In genomic region chr7:30285531-30286284, GRCh38 we compare ENCODE assay signal across 8 cellular contexts. TPM values are rescaled to one million over a fixed set of nuclear protein-coding genes. Genes with fewer than 3 reads are reported as not detected.
DNase-seq lines count a peak whose midpoint lies in the region; TF ChIP-seq lines count a peak whose summit lies in the region.

No MANE protein-coding gene starts in this region.

- no peak overlapping the region for H3K14ac ChIP-seq in H9 (ENCODE audit: insufficient read depth, low read length)

- H3K27me3 ChIP-seq in H9 (ENCODE audit: insufficient read depth, low read length) (no peaks in the 10 kb centered on the region), ectodermal cell (ENCODE audit: control insufficient read depth, insufficient read depth, low read length, poor library complexity, severe bottlenecking) (no peaks in the 10 kb centered on the region)

- DNase-seq in GM04503 (ENCODE audit: low read depth) (peak; percentile 19), H9 (peak; percentile 46), MV-4-11 (lab: John Stamatoyannopoulos, UW) (peak; percentile 93), COR-L47 (lab: John Stamatoyannopoulos, UW) (no peak)
- DNase-seq in activated CD4-positive, alpha-beta T cell treated with anti-CD3 and anti-CD28 coated beads, Interleukin-2, amount 50 U/mL, for 1 hour = peak; percentile 44
- DNase-seq in stimulated activated CD8-positive, alpha-beta memory T cell treated with anti-CD3 and anti-CD28 coated beads, Interleukin-4, amount 100 ng/mL, for 24 hours (ENCODE audit: low read depth) = peak; percentile 34

- H3K23me2 ChIP-seq in H9 (ENCODE audit: insufficient read length, low read depth, low read length, poor library complexity, severe bottlenecking) = peaks cover 3% of the 10 kb centered on the region

- H3K4me3 ChIP-seq in ectodermal cell (ENCODE audit: insufficient read depth, low read depth, low read length) (peak overlapping the region; percentile 79), mesodermal cell (ENCODE audit: extremely low read depth, insufficient read depth, low read length, poor library complexity, severe bottlenecking) (peak overlapping the region; percentile 66)

- no peak overlapping the region for H4K91ac ChIP-seq in H9 (ENCODE audit: insufficient read length, low read depth, low read length)

- no peak overlapping the region for H3K18ac ChIP-seq in H9 (ENCODE audit: insufficient read length, low read depth, low read length)

- no peak overlapping the region for H2BK120ac ChIP-seq in H9 (ENCODE audit: low read depth, low read length, poor library complexity, severe bottlenecking)

- H3K27ac ChIP-seq in H9 (ENCODE audit: insufficient read length, low read depth, low read length) (no peak overlapping the region), ectodermal cell (ENCODE audit: insufficient read depth, low read depth, low read length, poor library complexity, severe bottlenecking) (no peak overlapping the region), mesodermal cell (ENCODE audit: low read depth, low read length, severe bottlenecking) (no peak overlapping the region)

- H3K9me3 ChIP-seq in H9 (ENCODE audit: control insufficient read depth, low read depth, low read length) (no peaks in the 10 kb centered on the region), ectodermal cell (ENCODE audit: control insufficient read depth, low read length) (no peaks in the 10 kb centered on the region), mesodermal cell (ENCODE audit: control insufficient read depth, low read length) (no peaks in the 10 kb centered on the region)

- no peak overlapping the region for H2AFZ ChIP-seq in H9 (ENCODE audit: low read length)

- peak overlapping the region; percentile 85 for H3K4me2 ChIP-seq in H9 (ENCODE audit: insufficient read depth, insufficient read length, low read length)

- H3K56ac ChIP-seq in H9 (ENCODE audit: insufficient read length, low read depth, low read length) = no peak overlapping the region

- H3K79me1 ChIP-seq in H9 (ENCODE audit: insufficient read depth, low read depth, low read length, poor library complexity, severe bottlenecking) = no peaks in the 10 kb centered on the region

- peaks cover 50 to 57% of the 10 kb centered on the region in 2 experiments for H3K4me1 Mint-ChIP-seq in H9

- H2BK20ac ChIP-seq in H9 (ENCODE audit: low read depth, low read length, poor library complexity, severe bottlenecking) = no peak overlapping the region

- H2BK15ac ChIP-seq in H9 (ENCODE audit: low read depth, low read length) = no peak overlapping the region

- H3K23ac ChIP-seq in H9 (ENCODE audit: insufficient read length, low read depth, low read length) = no peak overlapping the region

- no peaks in the 10 kb centered on the region; the same call in 1 of the 2 replicates for H3K4me1 ChIP-seq in H9 (ENCODE audit: insufficient read depth, low read length)
- H3K4me1 ChIP-seq in ectodermal cell (ENCODE audit: control insufficient read depth, insufficient read depth, low read length) = no peaks in the 10 kb centered on the region
- peaks cover 15% of the 10 kb centered on the region for H3K4me1 ChIP-seq in mesodermal cell (ENCODE audit: control insufficient read depth, insufficient read depth, low read length, poor library complexity, severe bottlenecking)

- no peak overlapping the region for H2BK12ac ChIP-seq in H9 (ENCODE audit: insufficient read length, low read depth, low read length)

- no peak overlapping the region for H3K4ac ChIP-seq in H9 (ENCODE audit: low read depth, low read length)

- H3K9me3 Mint-ChIP-seq in H9 = no peaks in the 10 kb centered on the region; a peak in 1 of 5 replicates

- no CpG with 5 or more reads among the region's 79 CpGs for WGBS in H9 (ENCODE audit: extremely low coverage, insufficient read length, low lambda C conversion rate)
- WGBS in ectodermal cell, 2 experiments = 0% methylated on average over 79 of the region's 79 CpGs
- WGBS in mesodermal cell (ENCODE audit: insufficient coverage in 2 of 2), 2 experiments = 0% methylated on average over 37 of the region's 79 CpGs

- H3K4me3 Mint-ChIP-seq in H9 = peak overlapping the region; percentile 85 to 89

- H3K9ac ChIP-seq in H9 (ENCODE audit: extremely low read depth, insufficient read length, low read length) = peak overlapping the region; percentile 17

- H3K36me3 ChIP-seq in ectodermal cell (ENCODE audit: control insufficient read depth, insufficient read depth, low read length) (no peaks in the 10 kb centered on the region), mesodermal cell (ENCODE audit: control insufficient read depth, insufficient read depth, low read length) (no peaks in the 10 kb centered on the region)

- H4K20me1 ChIP-seq in H9 (ENCODE audit: control insufficient read depth, insufficient read depth, insufficient read length) = no peaks in the 10 kb centered on the region

- H4K5ac ChIP-seq in H9 (ENCODE audit: insufficient read length, low read depth, low read length) = no peak overlapping the region

- TF ChIP-seq CTCF in H9 (conservative IDR thresholded peaks at IDR 0.05) = no peak

- no peak overlapping the region for H3T11ph ChIP-seq in H9 (ENCODE audit: low read length)

- peaks cover 2% of the 10 kb centered on the region for H3K27me3 Mint-ChIP-seq in H9 (ENCODE audit: low read depth)

- H4K8ac ChIP-seq in H9 (replicated peaks; ENCODE audit: insufficient read length, low read depth, low read length) = no peak overlapping the region

- H3K27ac Mint-ChIP-seq in H9 = peak overlapping the region in 2 of 3 experiments; percentile 42 to 93; a peak in 4 of 7 replicates

- no peak overlapping the region for H2BK5ac ChIP-seq in H9 (ENCODE audit: insufficient read length, low read length)

- no peak overlapping the region for H2AK5ac ChIP-seq in H9 (ENCODE audit: insufficient read length, low read length)

- no peaks in the 10 kb centered on the region for H3K36me3 Mint-ChIP-seq in H9 (ENCODE audit: insufficient read depth in 1 of 3, low read depth in 3 of 3)

- peaks cover 4% of the 10 kb centered on the region; the same call in 1 of the 2 replicates for H3K79me2 ChIP-seq in H9 (ENCODE audit: insufficient read depth, low read length)

RNA-seq across cellular contexts. Expression of gene ZNRF2, which starts 1.3 kb away (rescaled TPM):
- total RNA-seq in H9 (2021) = 16.5 and 17.1 TPM in 2 replicates
- 21.7 TPM for polyA plus RNA-seq in ectodermal cell (2013, experiment 1 of 4)
- 18.5 TPM for polyA plus RNA-seq in ectodermal cell (2013, experiment 2 of 4)
- polyA plus RNA-seq in ectodermal cell (2013, experiment 3 of 4) = 17.4 TPM
- 18.2 TPM for polyA plus RNA-seq in ectodermal cell (2013, experiment 4 of 4)
- 6.6 TPM for polyA plus RNA-seq in mesodermal cell (2013, experiment 1 of 2)
- 7.1 TPM for polyA plus RNA-seq in mesodermal cell (2013, experiment 2 of 2)
